Comparison of ENCODE assay signal across 1 cellular context in the genomic region with DNA sequence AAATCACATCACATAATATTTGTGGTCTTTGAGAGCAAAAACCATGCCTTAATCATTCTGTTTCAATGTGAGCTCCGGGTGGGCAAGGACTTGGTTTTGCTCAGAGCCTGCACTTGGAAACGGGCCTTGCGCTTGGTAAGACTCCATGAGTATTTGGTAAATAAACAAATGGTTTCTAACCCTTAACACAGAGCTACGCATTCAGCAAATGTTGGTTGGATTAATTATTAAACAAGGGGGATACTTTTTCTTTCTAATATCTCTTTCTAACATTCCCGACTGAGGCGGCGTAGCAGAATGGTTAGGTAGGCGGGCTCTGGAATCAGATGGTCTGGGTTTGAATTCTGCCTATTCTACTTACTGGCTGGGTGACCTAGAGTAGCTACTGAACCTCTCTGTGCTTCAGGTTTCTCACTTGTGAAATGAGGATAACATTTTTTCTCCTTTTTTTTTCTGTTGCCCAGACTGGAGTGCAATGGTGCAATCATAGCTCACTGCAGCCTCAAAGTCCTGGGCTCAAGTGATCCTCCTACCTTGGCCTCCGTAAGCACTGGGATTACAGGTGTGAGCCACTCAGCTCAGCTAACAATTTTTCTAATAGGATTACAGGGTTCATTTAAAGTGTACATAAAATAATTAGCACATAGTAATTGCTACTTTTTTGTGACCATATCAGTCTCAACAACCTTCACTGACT.
A peak's percentile ranks its signal among the peaks of the same experiment; 100 is the strongest.
TF ChIP-seq lines count a peak whose summit lies in the region.

No MANE protein-coding gene starts in this region.

TF ChIP-seq in K562, 482 proteins besides CTCF, POLR2A, EP300 and RAD21 (continued from another document):
- TF ChIP-seq RBM25 (IDR thresholded peaks at IDR 0.05; ENCODE audit: low read depth, low read length, severe bottlenecking): peak; percentile 69
- peak; percentile 51 for TF ChIP-seq ZFP36 (IDR thresholded peaks at IDR 0.05; ENCODE audit: low read depth, low read length, partially characterized antibody)
- no peak for TF ChIP-seq EP400 (IDR thresholded peaks at IDR 0.05)
